8 cellular contexts compared by ENCODE assay signal in the genomic region with DNA sequence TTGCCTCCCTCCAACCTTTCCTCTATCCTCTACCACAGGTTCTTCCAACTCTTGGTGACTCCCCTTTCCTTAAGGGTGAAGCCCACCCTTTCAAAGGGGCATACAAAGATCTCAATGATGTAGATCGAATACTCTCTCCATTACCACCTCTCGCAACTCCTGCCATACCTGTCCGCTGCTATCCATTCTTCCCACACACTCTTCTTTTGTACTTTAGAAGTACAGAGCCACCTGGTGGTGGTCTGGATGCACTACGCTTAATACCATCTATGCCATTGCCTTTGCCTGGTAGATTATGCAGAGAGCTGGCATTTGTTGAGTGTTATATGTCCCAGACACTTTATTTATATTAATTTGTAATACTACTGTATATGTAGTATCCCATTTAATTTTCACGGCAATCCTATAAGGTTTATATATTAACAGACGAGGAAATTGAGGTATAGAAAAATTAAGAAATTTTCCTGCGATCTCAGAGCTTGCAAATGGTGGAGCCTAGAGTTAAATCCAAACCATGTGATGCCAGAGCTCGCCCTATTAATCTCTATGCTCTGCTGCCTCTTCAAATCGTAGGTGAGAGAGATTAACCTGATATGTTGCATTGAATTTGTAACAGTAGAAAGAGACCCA. TPM values are rescaled to one million over a fixed set of nuclear protein-coding genes. Genes with fewer than 3 reads are reported as not detected.
DNase-seq lines count a peak whose midpoint lies in the region; ATAC-seq and TF ChIP-seq lines count a peak whose summit lies in the region.

No MANE protein-coding gene starts in this region.

- H3K27me3 Mint-ChIP-seq in endodermal cell (ENCODE audit: insufficient read depth): peaks cover 2% of the 10 kb centered on the region

- no peak overlapping the region for H3K18ac ChIP-seq in mesenchymal stem cell (ENCODE audit: low read depth in 1 of 2, low read length in 2 of 2)

- H3K9ac ChIP-seq in endodermal cell (ENCODE audit: extremely low read depth, low read length, poor library complexity, severe bottlenecking) (no peak overlapping the region), mesenchymal stem cell (ENCODE audit: low read length) (no peak overlapping the region)

- TF ChIP-seq EP300 in stomach (IDR thresholded peaks at IDR 0.05): no peak

- H3K4me3 ChIP-seq in endodermal cell (ENCODE audit: low read length): no peak overlapping the region
- H3K4me3 ChIP-seq in mesenchymal stem cell (ENCODE audit: insufficient read depth in 1 of 2, low read depth in 1 of 2, low read length in 2 of 2): no peak overlapping the region
- no peak overlapping the region for H3K4me3 ChIP-seq in stomach

- no peaks in the 10 kb centered on the region for H3K36me3 ChIP-seq in endodermal cell (ENCODE audit: control insufficient read depth, insufficient read depth, low read length)
- no peaks in the 10 kb centered on the region for H3K36me3 ChIP-seq in mesenchymal stem cell (ENCODE audit: control insufficient read depth in 1 of 2, insufficient read depth in 2 of 2, low read depth in 1 of 2, low read length in 2 of 2)
- H3K36me3 ChIP-seq in stomach: peaks cover 0 to 10% (median 0%) of the 10 kb centered on the region in 4 donors

- H3K4ac ChIP-seq in mesenchymal stem cell (ENCODE audit: low read depth in 1 of 2, low read length in 2 of 2): no peak overlapping the region

- DNase-seq in AML-193 (lab: John Stamatoyannopoulos, UW) (peak; percentile 56 to 58), NCI-H460 (ENCODE audit: extremely low read depth, low read depth) (peak; percentile 57), endodermal cell (peak; percentile 88), mesenchymal stem cell (peak; percentile 46), stomach (peak; percentile 77)
- peak; percentile 60 for DNase-seq in activated CD4-positive, alpha-beta T cell treated with anti-CD3 and anti-CD28 coated beads, Interleukin-2, amount 50 U/mL, for 1 hour

- no peaks in the 10 kb centered on the region for H3K36me3 Mint-ChIP-seq in endodermal cell (ENCODE audit: low read depth)

- no peaks in the 10 kb centered on the region for H3K4me1 Mint-ChIP-seq in endodermal cell

- no peak overlapping the region for H2BK15ac ChIP-seq in mesenchymal stem cell (ENCODE audit: low read depth, poor library complexity, severe bottlenecking)

- H3K27ac ChIP-seq in endodermal cell (ENCODE audit: low read depth, low read length): no peak overlapping the region
- H3K27ac ChIP-seq in mesenchymal stem cell (ENCODE audit: low read length, poor library complexity, severe bottlenecking): no peak overlapping the region
- H3K27ac ChIP-seq in stomach: peak overlapping the region in 1 of 5 donors; percentile 1

- no peak overlapping the region for H3K4me3 Mint-ChIP-seq in endodermal cell

- H4K8ac ChIP-seq in mesenchymal stem cell (ENCODE audit: low read length): no peak overlapping the region

- H4K91ac ChIP-seq in mesenchymal stem cell (ENCODE audit: low read length): no peak overlapping the region

- ATAC-seq in GM18868 (IDR thresholded peaks at IDR 0.05; ENCODE audit: unreplicated experiment) (peak; percentile 92), HG03175 (IDR thresholded peaks at IDR 0.05; ENCODE audit: unreplicated experiment) (peak; percentile 87)

- no peak overlapping the region for H3K4me2 ChIP-seq in mesenchymal stem cell (ENCODE audit: low read length, poor library complexity, severe bottlenecking)

- no peak overlapping the region for H3K14ac ChIP-seq in mesenchymal stem cell (ENCODE audit: low read length in 2 of 2)

- no peak overlapping the region for H2BK5ac ChIP-seq in mesenchymal stem cell (ENCODE audit: low read depth, low read length, poor library complexity, severe bottlenecking)

- H3K4me1 ChIP-seq in endodermal cell (ENCODE audit: control insufficient read depth, insufficient read depth, low read length) (no peaks in the 10 kb centered on the region), mesenchymal stem cell (ENCODE audit: control insufficient read depth, insufficient read depth, low read depth, low read length) (peaks cover 6% of the 10 kb centered on the region), stomach (peaks cover 0 to 6% (median 2%) of the 10 kb centered on the region in 4 donors)

- no peak overlapping the region for H2AFZ ChIP-seq in mesenchymal stem cell (ENCODE audit: low read depth, low read length)

- H3K9me3 Mint-ChIP-seq in endodermal cell: no peaks in the 10 kb centered on the region

- TF ChIP-seq CTCF in endodermal cell (conservative IDR thresholded peaks at IDR 0.05): peak; percentile 92
- TF ChIP-seq CTCF in stomach (IDR thresholded peaks at IDR 0.05): peak in 5 of 7 experiments; percentile 55 to 85 (median 74)

- no peak for TF ChIP-seq POLR2A in stomach (IDR thresholded peaks at IDR 0.05)

- H3K9me3 ChIP-seq in endodermal cell (ENCODE audit: control insufficient read depth, low read length) (no peaks in the 10 kb centered on the region), mesenchymal stem cell (ENCODE audit: control insufficient read depth, low read length) (no peaks in the 10 kb centered on the region), stomach (no peaks in the 10 kb centered on the region)

- no peak overlapping the region for H2BK120ac ChIP-seq in mesenchymal stem cell (ENCODE audit: low read depth, low read length)

- H3K79me1 ChIP-seq in mesenchymal stem cell (replicated peaks; ENCODE audit: low read length, poor library complexity, severe bottlenecking): no peaks in the 10 kb centered on the region

- no peak overlapping the region for H2AK5ac ChIP-seq in mesenchymal stem cell (ENCODE audit: low read length, severe bottlenecking)

- H3K27me3 ChIP-seq in endodermal cell (ENCODE audit: control insufficient read depth, insufficient read depth, low read length, poor library complexity, severe bottlenecking): no peaks in the 10 kb centered on the region
- no peaks in the 10 kb centered on the region for H3K27me3 ChIP-seq in mesenchymal stem cell (ENCODE audit: control insufficient read depth in 1 of 2, insufficient read depth in 1 of 2, low read length in 2 of 2)
- no peaks in the 10 kb centered on the region for H3K27me3 ChIP-seq in stomach

- intact Hi-C loops in stomach (cut with DNase I; ENCODE audit: low total_unique reads): no loop called here

- H2BK12ac ChIP-seq in mesenchymal stem cell (ENCODE audit: low read length in 2 of 2): no peak overlapping the region

- H3K27ac Mint-ChIP-seq in endodermal cell: no peak overlapping the region

- no peak overlapping the region for H3K23ac ChIP-seq in mesenchymal stem cell (ENCODE audit: low read length in 2 of 2)

- WGBS in endodermal cell (ENCODE audit: insufficient coverage in 1 of 2, insufficient read length in 1 of 2), 2 experiments: 69 to 73% methylated on average over 6 to 9 of the region's 9 CpGs
- 43% methylated on average over 7 of the region's 9 CpGs for WGBS in mesenchymal stem cell
- 36 to 44% (median 39%) methylated on average over 9 of the region's 9 CpGs for WGBS in stomach, 5 donors

RNA-seq across cellular contexts. Expression of gene TSHB, which starts 22.9 kb away (rescaled TPM):
- total RNA-seq in NCI-H460 (2014; rRNA removed; shearing (Covaris generic)): not detected in 2 replicates
- not detected in 2 replicates for polyA plus RNA-seq in NCI-H460 (2014; cell fraction: nucleus; rRNA removed)
- not detected for total RNA-seq in endodermal cell
- not detected for polyA plus RNA-seq in endodermal cell (2013, experiment 1 of 2)
- not detected for polyA plus RNA-seq in endodermal cell (2013, experiment 2 of 2)
- not detected for polyA plus RNA-seq in mesenchymal stem cell (2013, experiment 1 of 2)
- polyA plus RNA-seq in mesenchymal stem cell (2013, experiment 2 of 2): not detected
- total RNA-seq in stomach: not detected
- polyA plus RNA-seq in stomach: not detected

RNA-seq across cellular contexts. Expression of gene TSPAN2, which starts 36.7 kb away (rescaled TPM):
- total RNA-seq in NCI-H460 (2014; rRNA removed; shearing (Covaris generic)): 0.05 TPM in 1 of 2 replicates, not detected in the other
- not detected in 2 replicates for polyA plus RNA-seq in NCI-H460 (2014; cell fraction: nucleus; rRNA removed)
- total RNA-seq in endodermal cell: 10 to 100 TPM in 1 of 2 donors, 1 to 10 TPM in 1; 7.1 to 10.7 TPM
- 10.4 TPM for polyA plus RNA-seq in endodermal cell (2013, experiment 1 of 2)
- polyA plus RNA-seq in endodermal cell (2013, experiment 2 of 2): 9.3 TPM
- polyA plus RNA-seq in mesenchymal stem cell (2013, experiment 1 of 2): not detected
- polyA plus RNA-seq in mesenchymal stem cell (2013, experiment 2 of 2): 0.01 TPM
- 10 to 100 TPM in 3 of 5 donors, 1 to 10 TPM in 2; 2.6 to 39.7 (median 19.3) TPM for total RNA-seq in stomach
- polyA plus RNA-seq in stomach: 10 to 100 TPM in 1 of 3 donors, 1 to 10 TPM in 2; 5.7 to 13.4 (median 7.0) TPM
